In genomic region chr14:54686219-54686870, GRCh38 we compare ENCODE assay signal across 10 cellular contexts.
DNase-seq lines count a peak whose midpoint lies in the region; FAIRE-seq and TF ChIP-seq lines count a peak whose summit lies in the region.
"Had no signal": no experiment of that assay in that cellular context is flagged by ENCODE, and none has a peak within 500 bp of the region (broad histone marks: within the 10 kb centered on the region; RNA-seq: fewer than 3 reads in every experiment).

No MANE protein-coding gene starts in this region.

- H3K9me3 ChIP-seq in kidney (ENCODE audit: control insufficient read depth in 1 of 2, low read length in 2 of 2), result no peaks in the 10 kb centered on the region
- no peaks in the 10 kb centered on the region for H3K9me3 ChIP-seq in stomach

- 42 to 67% (median 64%) methylated on average over 8 of the region's 8 CpGs for WGBS in stomach, 5 donors

- no peak for TF ChIP-seq CTCF in GM12865 (IDR thresholded peaks at IDR 0.05; ENCODE audit: insufficient read depth, low read depth, low read length, missing control alignments)
- TF ChIP-seq CTCF in bronchial epithelial cell (IDR thresholded peaks at IDR 0.05; ENCODE audit: insufficient read depth, low read length, severe bottlenecking), result no peak
- no peak for TF ChIP-seq CTCF in kidney (IDR thresholded peaks at IDR 0.05; ENCODE audit: borderline replicate concordance, extremely low read depth, insufficient read depth)
- TF ChIP-seq CTCF in stomach (IDR thresholded peaks at IDR 0.05), result no peak

- intact Hi-C loops in kidney (cut with DNase I), result no loop called here
- intact Hi-C loops in stomach (cut with DNase I; ENCODE audit: low total_unique reads), result no loop called here

- DNase-seq in GM12865 (ENCODE audit: low read depth) (peak; percentile 34), bronchial epithelial cell (ENCODE audit: low read depth) (peak; percentile 46), kidney (no peak), stomach (no peak), NCI-H128 (lab: John Stamatoyannopoulos, UW; ENCODE audit: unreplicated experiment) (no peak), NCI-H748 treated with DMSO at 0.1 percent for 48 hours (lab: John Stamatoyannopoulos, UW) (no peak), MV-4-11 (lab: John Stamatoyannopoulos, UW) (no peak)
- no peak for DNase-seq in activated naive CD4-positive, alpha-beta T cell treated with anti-CD3 and anti-CD28 coated beads, Interleukin-2, amount 50 U/mL, for 16 hours
- DNase-seq: activated naive CD4-positive, alpha-beta T cell; immature natural killer cell had no signal

- no peak for TF ChIP-seq EP300 in stomach (IDR thresholded peaks at IDR 0.05)

- FAIRE-seq in bronchial epithelial cell (lab: Jason Lieb, UNC) (no peak), kidney (lab: Jason Lieb, UNC) (peak; percentile 23)

- H3K27ac ChIP-seq in kidney (ENCODE audit: low read depth in 2 of 2, low read length in 2 of 2) (peak overlapping the region; percentile 57 to 68), stomach (peak overlapping the region; percentile 78 to 88 (median 85))

- no peaks in the 10 kb centered on the region for H3K27me3 ChIP-seq in bronchial epithelial cell (ENCODE audit: control insufficient read depth, insufficient read depth, low read length)
- H3K27me3 ChIP-seq in stomach, result no peaks in the 10 kb centered on the region

- H3K36me3 ChIP-seq in bronchial epithelial cell (ENCODE audit: control insufficient read depth, insufficient read depth, low read length), result no peaks in the 10 kb centered on the region
- H3K36me3 ChIP-seq in kidney (ENCODE audit: control insufficient read depth in 1 of 2, insufficient read depth in 2 of 2, low read length in 2 of 2), result no peaks in the 10 kb centered on the region
- no peaks in the 10 kb centered on the region for H3K36me3 ChIP-seq in stomach

- H3K9ac ChIP-seq in kidney (ENCODE audit: low read length in 2 of 2), result peak overlapping the region in 1 of 2 donors; percentile 2

- peaks cover 8 to 9% of the 10 kb centered on the region in 2 donors for H3K4me1 ChIP-seq in kidney (ENCODE audit: control insufficient read depth in 1 of 2, insufficient read depth in 1 of 2, low read depth in 1 of 2, low read length in 2 of 2)
- H3K4me1 ChIP-seq in stomach, result peaks cover 9 to 45% (median 38%) of the 10 kb centered on the region in 4 donors

- H3K4me3 ChIP-seq in GM12865 (ENCODE audit: low read depth, low read length) (no peak overlapping the region), bronchial epithelial cell (ENCODE audit: low read depth, low read length) (no peak overlapping the region), kidney (ENCODE audit: low read length in 2 of 2) (no peak overlapping the region), stomach (no peak overlapping the region)

- no peak for TF ChIP-seq POLR2A in stomach (IDR thresholded peaks at IDR 0.05)

Comparison
In these comparisons a context has a peak if more than half of its experiments do, and no peak if none do; other contexts are left out.
1. DNase-seq: peak in GM12865 (single experiment) and bronchial epithelial cell (single experiment); none in kidney (single experiment), stomach (single experiment), activated naive CD4-positive, alpha-beta T cell treated with anti-CD3 and anti-CD28 coated beads, Interleukin-2, amount 50 U/mL, for 16 hours (single experiment), NCI-H128 (single experiment), NCI-H748 treated with DMSO at 0.1 percent for 48 hours (single experiment) and MV-4-11 (single experiment).